ENCODE assay signal across 1 cellular context in the genomic region with DNA sequence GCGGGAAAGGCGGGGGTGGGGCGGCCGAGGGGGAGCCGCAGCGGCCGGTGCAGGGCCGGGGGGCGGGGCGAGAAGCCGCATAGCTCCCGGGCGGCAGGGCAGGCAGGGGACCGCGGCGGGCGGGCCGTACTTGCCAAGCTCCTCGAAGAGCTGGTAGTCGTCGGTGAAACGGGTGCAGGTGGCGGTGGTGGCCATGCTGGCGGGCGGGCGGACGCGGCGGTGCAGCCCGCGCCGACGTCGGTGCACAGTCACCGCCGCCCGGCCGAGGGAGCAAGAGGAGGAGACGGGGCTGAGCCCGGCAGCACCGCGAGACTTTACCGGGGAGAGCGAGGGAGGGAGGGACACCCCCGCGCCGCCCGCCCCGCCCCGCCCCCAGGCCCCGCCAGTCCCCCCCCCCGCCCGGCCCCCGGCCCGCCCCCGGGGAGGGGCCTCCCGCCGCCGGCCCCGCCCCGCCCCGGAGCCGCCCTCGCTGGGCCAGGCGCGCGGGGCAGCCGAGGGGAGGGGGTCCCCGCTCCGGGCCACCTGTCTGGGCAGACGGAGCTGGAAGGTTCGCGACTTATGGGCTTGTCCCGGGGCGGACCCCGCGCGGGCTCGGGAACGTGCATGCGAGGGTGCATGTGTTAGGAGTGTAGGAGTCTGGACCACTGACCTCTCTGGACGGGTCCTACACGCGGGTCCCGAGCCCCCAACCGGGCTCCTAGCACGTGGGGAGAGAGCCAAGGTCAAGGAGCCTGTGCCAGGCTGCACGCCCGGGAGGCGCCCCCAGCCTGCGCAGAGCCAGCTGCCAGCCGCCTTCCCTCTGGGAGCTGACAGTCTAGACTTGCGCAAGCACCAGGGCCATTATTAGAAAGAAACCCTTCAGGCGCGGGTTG.
TF ChIP-seq lines count a peak whose summit lies in the region.

A gene (minus strand): TSS at position 289 of the 872 bp plus-strand sequence. CDS start 94 bp downstream, at position 195.

TF ChIP-seq in HepG2, 621 proteins besides CTCF, POLR2A, EP300 and RAD21 (continued from another document and continues in another):
- TF ChIP-seq, protein P1, sequence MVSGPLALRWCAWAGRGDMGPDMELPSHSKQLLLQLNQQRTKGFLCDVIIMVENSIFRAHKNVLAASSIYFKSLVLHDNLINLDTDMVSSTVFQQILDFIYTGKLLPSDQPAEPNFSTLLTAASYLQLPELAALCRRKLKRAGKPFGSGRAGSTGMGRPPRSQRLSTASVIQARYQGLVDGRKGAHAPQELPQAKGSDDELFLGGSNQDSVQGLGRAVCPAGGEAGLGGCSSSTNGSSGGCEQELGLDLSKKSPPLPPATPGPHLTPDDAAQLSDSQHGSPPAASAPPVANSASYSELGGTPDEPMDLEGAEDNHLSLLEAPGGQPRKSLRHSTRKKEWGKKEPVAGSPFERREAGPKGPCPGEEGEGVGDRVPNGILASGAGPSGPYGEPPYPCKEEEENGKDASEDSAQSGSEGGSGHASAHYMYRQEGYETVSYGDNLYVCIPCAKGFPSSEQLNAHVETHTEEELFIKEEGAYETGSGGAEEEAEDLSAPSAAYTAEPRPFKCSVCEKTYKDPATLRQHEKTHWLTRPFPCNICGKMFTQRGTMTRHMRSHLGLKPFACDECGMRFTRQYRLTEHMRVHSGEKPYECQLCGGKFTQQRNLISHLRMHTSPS (CRISPR knock-in tag; IDR thresholded peaks at IDR 0.05; ENCODE audit: low read depth): peak; percentile 36; the same call in 1 of the 2 replicates
- TF ChIP-seq KMT2B (CRISPR knock-in tag; IDR thresholded peaks at IDR 0.05) (no peak), MIER3 (CRISPR knock-in tag; IDR thresholded peaks at IDR 0.05; ENCODE audit: borderline replicate concordance) (no peak), HNRNPH1 (optimal IDR thresholded peaks at IDR 0.05; ENCODE audit: low read depth, low read length) (no peak), AKAP8 (CRISPR knock-in tag; IDR thresholded peaks at IDR 0.05) (no peak), ZNF737 (CRISPR knock-in tag; IDR thresholded peaks at IDR 0.05; ENCODE audit: borderline replicate concordance) (no peak), TAF15 (IDR thresholded peaks at IDR 0.05; ENCODE audit: low read depth, low read length, poor library complexity, severe bottlenecking) (no peak), CREM (IDR thresholded peaks at IDR 0.05) (no peak), CREM (CRISPR knock-in tag; IDR thresholded peaks at IDR 0.05) (no peak), TP53 (CRISPR knock-in tag; conservative IDR thresholded peaks at IDR 0.05) (no peak), HMGA1 (CRISPR knock-in tag; conservative IDR thresholded peaks at IDR 0.05) (no peak), ATRX (CRISPR knock-in tag; IDR thresholded peaks at IDR 0.05; ENCODE audit: borderline replicate concordance) (no peak), AGO2 (optimal IDR thresholded peaks at IDR 0.05; ENCODE audit: low read depth, low read length) (no peak), ZNF335 (CRISPR knock-in tag; IDR thresholded peaks at IDR 0.05) (no peak), ZNF557 (CRISPR knock-in tag; IDR thresholded peaks at IDR 0.05) (no peak), SAFB2 (CRISPR knock-in tag; IDR thresholded peaks at IDR 0.05; ENCODE audit: borderline replicate concordance, low read depth) (no peak), MBNL3 (CRISPR knock-in tag; conservative IDR thresholded peaks at IDR 0.05) (no peak), ZNF83 (CRISPR knock-in tag; IDR thresholded peaks at IDR 0.05; ENCODE audit: borderline replicate concordance) (no peak), TSC22D2 (CRISPR knock-in tag; IDR thresholded peaks at IDR 0.05; ENCODE audit: borderline replicate concordance) (no peak), GFI1 (CRISPR knock-in tag; IDR thresholded peaks at IDR 0.05; ENCODE audit: borderline replicate concordance) (no peak), FOSL1 (CRISPR knock-in tag; IDR thresholded peaks at IDR 0.05; ENCODE audit: borderline replicate concordance) (no peak), KLF16 (CRISPR knock-in tag; IDR thresholded peaks at IDR 0.05) (peak in 1 of 2 experiments; percentile 15; a peak in 1 of 4 replicates), TCF12 (IDR thresholded peaks at IDR 0.05) (no peak), TCF12 (CRISPR knock-in tag; IDR thresholded peaks at IDR 0.05) (no peak), LCORL (IDR thresholded peaks at IDR 0.05) (no peak), LCORL (CRISPR knock-in tag; IDR thresholded peaks at IDR 0.05) (peak; percentile 27; the same call in 1 of the 2 replicates), ZNF75D (CRISPR knock-in tag; IDR thresholded peaks at IDR 0.05; ENCODE audit: borderline replicate concordance) (no peak), ZKSCAN5 (CRISPR knock-in tag; IDR thresholded peaks at IDR 0.05) (no peak), PAF1 (CRISPR knock-in tag; IDR thresholded peaks at IDR 0.05) (no peak), HNF4G (IDR thresholded peaks at IDR 0.05; ENCODE audit: borderline replicate concordance, low read depth, low read length) (no peak), HNF4G (CRISPR knock-in tag; IDR thresholded peaks at IDR 0.05; ENCODE audit: borderline replicate concordance, low read depth) (no peak), STAG1 (CRISPR knock-in tag; IDR thresholded peaks at IDR 0.05) (no peak), ZNF768 (CRISPR knock-in tag; IDR thresholded peaks at IDR 0.05) (peak; percentile 18; the same call in 1 of the 2 replicates), ZNF644 (CRISPR knock-in tag; IDR thresholded peaks at IDR 0.05; ENCODE audit: low read depth) (no peak), RBFOX2 (IDR thresholded peaks at IDR 0.05; ENCODE audit: low read depth, low read length) (peak; percentile 79), HDAC1 (CRISPR knock-in tag; IDR thresholded peaks at IDR 0.05) (0 out of 2 replicates have a peak, but pooled peaks have one; percentile 6), SIX4 (CRISPR knock-in tag; IDR thresholded peaks at IDR 0.05) (no peak), ZNF567 (CRISPR knock-in tag; IDR thresholded peaks at IDR 0.05; ENCODE audit: borderline replicate concordance) (no peak), ZNF615 (CRISPR knock-in tag; IDR thresholded peaks at IDR 0.05; ENCODE audit: borderline replicate concordance) (no peak)
- TF ChIP-seq, protein P2, sequence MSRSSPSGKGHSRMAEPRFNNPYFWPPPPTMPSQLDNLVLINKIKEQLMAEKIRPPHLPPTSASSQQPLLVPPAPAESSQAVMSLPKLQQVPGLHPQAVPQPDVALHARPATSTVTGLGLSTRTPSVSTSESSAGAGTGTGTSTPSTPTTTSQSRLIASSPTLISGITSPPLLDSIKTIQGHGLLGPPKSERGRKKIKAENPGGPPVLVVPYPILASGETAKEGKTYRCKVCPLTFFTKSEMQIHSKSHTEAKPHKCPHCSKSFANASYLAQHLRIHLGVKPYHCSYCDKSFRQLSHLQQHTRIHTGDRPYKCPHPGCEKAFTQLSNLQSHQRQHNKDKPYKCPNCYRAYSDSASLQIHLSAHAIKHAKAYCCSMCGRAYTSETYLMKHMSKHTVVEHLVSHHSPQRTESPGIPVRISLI (CRISPR knock-in tag; IDR thresholded peaks at IDR 0.05; ENCODE audit: borderline replicate concordance): peak; percentile 40; the same call in 1 of the 2 replicates
- TF ChIP-seq, protein P3, sequence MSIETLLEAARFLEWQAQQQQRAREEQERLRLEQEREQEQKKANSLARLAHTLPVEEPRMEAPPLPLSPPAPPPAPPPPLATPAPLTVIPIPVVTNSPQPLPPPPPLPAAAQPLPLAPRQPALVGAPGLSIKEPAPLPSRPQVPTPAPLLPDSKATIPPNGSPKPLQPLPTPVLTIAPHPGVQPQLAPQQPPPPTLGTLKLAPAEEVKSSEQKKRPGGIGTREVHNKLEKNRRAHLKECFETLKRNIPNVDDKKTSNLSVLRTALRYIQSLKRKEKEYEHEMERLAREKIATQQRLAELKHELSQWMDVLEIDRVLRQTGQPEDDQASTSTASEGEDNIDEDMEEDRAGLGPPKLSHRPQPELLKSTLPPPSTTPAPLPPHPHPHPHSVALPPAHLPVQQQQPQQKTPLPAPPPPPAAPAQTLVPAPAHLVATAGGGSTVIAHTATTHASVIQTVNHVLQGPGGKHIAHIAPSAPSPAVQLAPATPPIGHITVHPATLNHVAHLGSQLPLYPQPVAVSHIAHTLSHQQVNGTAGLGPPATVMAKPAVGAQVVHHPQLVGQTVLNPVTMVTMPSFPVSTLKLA (IDR thresholded peaks at IDR 0.05): no peak
- TF ChIP-seq, protein P4, sequence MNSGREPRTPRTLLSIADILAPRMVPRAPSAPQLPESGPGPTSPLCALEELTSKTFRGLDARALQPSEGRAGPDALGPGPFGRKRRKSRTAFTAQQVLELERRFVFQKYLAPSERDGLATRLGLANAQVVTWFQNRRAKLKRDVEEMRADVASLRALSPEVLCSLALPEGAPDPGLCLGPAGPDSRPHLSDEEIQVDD (CRISPR knock-in tag; IDR thresholded peaks at IDR 0.05; ENCODE audit: borderline replicate concordance): no peak
- TF ChIP-seq, protein P5, sequence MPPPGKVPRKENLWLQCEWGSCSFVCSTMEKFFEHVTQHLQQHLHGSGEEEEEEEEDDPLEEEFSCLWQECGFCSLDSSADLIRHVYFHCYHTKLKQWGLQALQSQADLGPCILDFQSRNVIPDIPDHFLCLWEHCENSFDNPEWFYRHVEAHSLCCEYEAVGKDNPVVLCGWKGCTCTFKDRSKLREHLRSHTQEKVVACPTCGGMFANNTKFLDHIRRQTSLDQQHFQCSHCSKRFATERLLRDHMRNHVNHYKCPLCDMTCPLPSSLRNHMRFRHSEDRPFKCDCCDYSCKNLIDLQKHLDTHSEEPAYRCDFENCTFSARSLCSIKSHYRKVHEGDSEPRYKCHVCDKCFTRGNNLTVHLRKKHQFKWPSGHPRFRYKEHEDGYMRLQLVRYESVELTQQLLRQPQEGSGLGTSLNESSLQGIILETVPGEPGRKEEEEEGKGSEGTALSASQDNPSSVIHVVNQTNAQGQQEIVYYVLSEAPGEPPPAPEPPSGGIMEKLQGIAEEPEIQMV (CRISPR knock-in tag; IDR thresholded peaks at IDR 0.05; ENCODE audit: low read depth): no peak
- TF ChIP-seq, protein P6, sequence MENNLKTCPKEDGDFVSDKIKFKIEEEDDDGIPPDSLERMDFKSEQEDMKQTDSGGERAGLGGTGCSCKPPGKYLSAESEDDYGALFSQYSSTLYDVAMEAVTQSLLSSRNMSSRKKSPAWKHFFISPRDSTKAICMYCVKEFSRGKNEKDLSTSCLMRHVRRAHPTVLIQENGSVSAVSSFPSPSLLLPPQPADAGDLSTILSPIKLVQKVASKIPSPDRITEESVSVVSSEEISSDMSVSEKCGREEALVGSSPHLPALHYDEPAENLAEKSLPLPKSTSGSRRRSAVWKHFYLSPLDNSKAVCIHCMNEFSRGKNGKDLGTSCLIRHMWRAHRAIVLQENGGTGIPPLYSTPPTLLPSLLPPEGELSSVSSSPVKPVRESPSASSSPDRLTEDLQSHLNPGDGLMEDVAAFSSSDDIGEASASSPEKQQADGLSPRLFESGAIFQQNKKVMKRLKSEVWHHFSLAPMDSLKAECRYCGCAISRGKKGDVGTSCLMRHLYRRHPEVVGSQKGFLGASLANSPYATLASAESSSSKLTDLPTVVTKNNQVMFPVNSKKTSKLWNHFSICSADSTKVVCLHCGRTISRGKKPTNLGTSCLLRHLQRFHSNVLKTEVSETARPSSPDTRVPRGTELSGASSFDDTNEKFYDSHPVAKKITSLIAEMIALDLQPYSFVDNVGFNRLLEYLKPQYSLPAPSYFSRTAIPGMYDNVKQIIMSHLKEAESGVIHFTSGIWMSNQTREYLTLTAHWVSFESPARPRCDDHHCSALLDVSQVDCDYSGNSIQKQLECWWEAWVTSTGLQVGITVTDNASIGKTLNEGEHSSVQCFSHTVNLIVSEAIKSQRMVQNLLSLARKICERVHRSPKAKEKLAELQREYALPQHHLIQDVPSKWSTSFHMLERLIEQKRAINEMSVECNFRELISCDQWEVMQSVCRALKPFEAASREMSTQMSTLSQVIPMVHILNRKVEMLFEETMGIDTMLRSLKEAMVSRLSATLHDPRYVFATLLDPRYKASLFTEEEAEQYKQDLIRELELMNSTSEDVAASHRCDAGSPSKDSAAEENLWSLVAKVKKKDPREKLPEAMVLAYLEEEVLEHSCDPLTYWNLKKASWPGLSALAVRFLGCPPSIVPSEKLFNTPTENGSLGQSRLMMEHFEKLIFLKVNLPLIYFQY (CRISPR knock-in tag; IDR thresholded peaks at IDR 0.05; ENCODE audit: borderline replicate concordance): no peak
- TF ChIP-seq, protein P7, sequence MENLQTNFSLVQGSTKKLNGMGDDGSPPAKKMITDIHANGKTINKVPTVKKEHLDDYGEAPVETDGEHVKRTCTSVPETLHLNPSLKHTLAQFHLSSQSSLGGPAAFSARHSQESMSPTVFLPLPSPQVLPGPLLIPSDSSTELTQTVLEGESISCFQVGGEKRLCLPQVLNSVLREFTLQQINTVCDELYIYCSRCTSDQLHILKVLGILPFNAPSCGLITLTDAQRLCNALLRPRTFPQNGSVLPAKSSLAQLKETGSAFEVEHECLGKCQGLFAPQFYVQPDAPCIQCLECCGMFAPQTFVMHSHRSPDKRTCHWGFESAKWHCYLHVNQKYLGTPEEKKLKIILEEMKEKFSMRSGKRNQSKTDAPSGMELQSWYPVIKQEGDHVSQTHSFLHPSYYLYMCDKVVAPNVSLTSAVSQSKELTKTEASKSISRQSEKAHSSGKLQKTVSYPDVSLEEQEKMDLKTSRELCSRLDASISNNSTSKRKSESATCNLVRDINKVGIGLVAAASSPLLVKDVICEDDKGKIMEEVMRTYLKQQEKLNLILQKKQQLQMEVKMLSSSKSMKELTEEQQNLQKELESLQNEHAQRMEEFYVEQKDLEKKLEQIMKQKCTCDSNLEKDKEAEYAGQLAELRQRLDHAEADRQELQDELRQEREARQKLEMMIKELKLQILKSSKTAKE (CRISPR knock-in tag; IDR thresholded peaks at IDR 0.05; ENCODE audit: borderline replicate concordance): no peak
- TF ChIP-seq, protein P8, sequence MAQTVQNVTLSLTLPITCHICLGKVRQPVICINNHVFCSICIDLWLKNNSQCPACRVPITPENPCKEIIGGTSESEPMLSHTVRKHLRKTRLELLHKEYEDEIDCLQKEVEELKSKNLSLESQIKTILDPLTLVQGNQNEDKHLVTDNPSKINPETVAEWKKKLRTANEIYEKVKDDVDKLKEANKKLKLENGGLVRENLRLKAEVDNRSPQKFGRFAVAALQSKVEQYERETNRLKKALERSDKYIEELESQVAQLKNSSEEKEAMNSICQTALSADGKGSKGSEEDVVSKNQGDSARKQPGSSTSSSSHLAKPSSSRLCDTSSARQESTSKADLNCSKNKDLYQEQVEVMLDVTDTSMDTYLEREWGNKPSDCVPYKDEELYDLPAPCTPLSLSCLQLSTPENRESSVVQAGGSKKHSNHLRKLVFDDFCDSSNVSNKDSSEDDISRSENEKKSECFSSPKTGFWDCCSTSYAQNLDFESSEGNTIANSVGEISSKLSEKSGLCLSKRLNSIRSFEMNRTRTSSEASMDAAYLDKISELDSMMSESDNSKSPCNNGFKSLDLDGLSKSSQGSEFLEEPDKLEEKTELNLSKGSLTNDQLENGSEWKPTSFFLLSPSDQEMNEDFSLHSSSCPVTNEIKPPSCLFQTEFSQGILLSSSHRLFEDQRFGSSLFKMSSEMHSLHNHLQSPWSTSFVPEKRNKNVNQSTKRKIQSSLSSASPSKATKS (CRISPR knock-in tag; IDR thresholded peaks at IDR 0.05): no peak
